10 cellular contexts compared by ENCODE assay signal in genomic region chr1:8398677-8399076, GRCh38.
DNase-seq lines count a peak whose midpoint lies in the region; ATAC-seq and TF ChIP-seq lines count a peak whose summit lies in the region.
"Had no signal": no experiment of that assay in that cellular context is flagged by ENCODE, and none has a peak within 500 bp of the region (broad histone marks: within the 10 kb centered on the region; RNA-seq: fewer than 3 reads in every experiment).

No MANE protein-coding gene starts in this region.

- H3K27ac Mint-ChIP-seq in activated naive CD4-positive, alpha-beta T cell treated with anti-CD3 and anti-CD28 coated beads, Interleukin-2, amount 10 ng/mL, durations not matched to agents 7 days and 5 days: peak overlapping the region; percentile 38

- no peak overlapping the region for H3K4me3 Mint-ChIP-seq in activated naive CD4-positive, alpha-beta T cell treated with anti-CD3 and anti-CD28 coated beads, Interleukin-2, amount 10 ng/mL, durations not matched to agents 7 days and 5 days

- no peak overlapping the region for H2AFZ ChIP-seq in OCI-LY1 (ENCODE audit: low read length)

- H3K4me3 ChIP-seq in OCI-LY1 (ENCODE audit: low read depth, low read length, poor library complexity, severe bottlenecking) (no peak overlapping the region), esophagus squamous epithelium (no peak overlapping the region), stomach (no peak overlapping the region)

- WGBS in esophagus squamous epithelium, 2 donors: 80 to 91% methylated on average over 5 of the region's 5 CpGs
- WGBS in stomach, 5 donors: 81 to 89% (median 87%) methylated on average over 5 of the region's 5 CpGs

- H4K20me1 ChIP-seq in OCI-LY1 (ENCODE audit: insufficient read depth, low read length): no peaks in the 10 kb centered on the region; the same call in 1 of the 2 replicates

- peaks cover 60% of the 10 kb centered on the region for H3K4me1 Mint-ChIP-seq in activated naive CD4-positive, alpha-beta T cell treated with anti-CD3 and anti-CD28 coated beads, Interleukin-2, amount 10 ng/mL, durations not matched to agents 7 days and 5 days

- peaks cover 88% of the 10 kb centered on the region for H3K36me3 ChIP-seq in OCI-LY1 (ENCODE audit: insufficient read depth, low read length)
- peaks cover 0 to 42% (median 0%) of the 10 kb centered on the region in 3 donors for H3K36me3 ChIP-seq in esophagus squamous epithelium
- peaks cover 6 to 34% (median 21%) of the 10 kb centered on the region in 4 donors for H3K36me3 ChIP-seq in stomach

- no peaks in the 10 kb centered on the region for H3K27me3 Mint-ChIP-seq in activated naive CD4-positive, alpha-beta T cell treated with anti-CD3 and anti-CD28 coated beads, Interleukin-2, amount 10 ng/mL, durations not matched to agents 7 days and 5 days
- H3K27me3 Mint-ChIP-seq: brain had no signal

- TF ChIP-seq CTCF in OCI-LY1 (IDR thresholded peaks at IDR 0.05; ENCODE audit: low read length) (peak; percentile 46), esophagus squamous epithelium (IDR thresholded peaks at IDR 0.05) (peak in 1 of 6 experiments; percentile 25), stomach (IDR thresholded peaks at IDR 0.05) (no peak)

- intact Hi-C loops in esophagus squamous epithelium (cut with DNase I) (no loop called here), stomach (cut with DNase I; ENCODE audit: low total_unique reads) (no loop called here)

- DNase-seq in activated naive CD4-positive, alpha-beta T cell treated with anti-CD3 and anti-CD28 coated beads, Interleukin-2, amount 10 ng/mL, durations not matched to agents 7 days and 5 days: peak; percentile 38
- no peak for DNase-seq in activated naive CD4-positive, alpha-beta T cell treated with anti-CD3 and anti-CD28 coated beads, Interleukin-2, amount 50 U/mL, for 16 hours
- DNase-seq in esophagus squamous epithelium (lab: John Stamatoyannopoulos, UW) (no peak), stomach (no peak), epidermal melanocyte (ENCODE audit: insufficient read length, low spot score) (no peak)
- DNase-seq: NCI-H1105 had no signal

- H3K79me2 ChIP-seq in OCI-LY1 (ENCODE audit: insufficient read depth, low read length): peaks cover 78% of the 10 kb centered on the region

- no peak for TF ChIP-seq POLR2A in esophagus squamous epithelium (IDR thresholded peaks at IDR 0.05)
- TF ChIP-seq POLR2A in stomach (IDR thresholded peaks at IDR 0.05): no peak

- no peak for ATAC-seq in HG03571 (IDR thresholded peaks at IDR 0.05; ENCODE audit: unreplicated experiment)
- ATAC-seq in HG03108 (IDR thresholded peaks at IDR 0.05; ENCODE audit: unreplicated experiment): no peak

- H3K9me3 ChIP-seq in OCI-LY1 (ENCODE audit: low read length) (no peaks in the 10 kb centered on the region), esophagus squamous epithelium (no peaks in the 10 kb centered on the region), stomach (no peaks in the 10 kb centered on the region)

- H3K9me2 ChIP-seq in OCI-LY1 (ENCODE audit: low read depth, low read length): no peaks in the 10 kb centered on the region

- CTCF ChIA-PET in activated naive CD4-positive, alpha-beta T cell treated with anti-CD3 and anti-CD28 coated beads, Interleukin-2, amount 10 ng/mL, durations not matched to agents 7 days and 5 days (lab: Charles Lee): interaction anchor here (0.6 to 2.1 kb wide), 3 partner anchors 9 to 12 kb away, joined by 3 to 7 read pairs (median 3); no protein-coding TSS in a partner anchor

- peaks cover 38% of the 10 kb centered on the region for H3K36me3 Mint-ChIP-seq in activated naive CD4-positive, alpha-beta T cell treated with anti-CD3 and anti-CD28 coated beads, Interleukin-2, amount 10 ng/mL, durations not matched to agents 7 days and 5 days

- no peak overlapping the region for H3K9ac ChIP-seq in OCI-LY1 (ENCODE audit: low read length)

- H3K27me3 ChIP-seq in OCI-LY1 (ENCODE audit: insufficient read depth, low read length) (no peaks in the 10 kb centered on the region), esophagus squamous epithelium (no peaks in the 10 kb centered on the region), stomach (no peaks in the 10 kb centered on the region)

- H3K27ac ChIP-seq in OCI-LY1 (ENCODE audit: low read depth, low read length, poor library complexity, severe bottlenecking): peak overlapping the region; percentile 75
- H3K27ac ChIP-seq in esophagus squamous epithelium: peak overlapping the region; percentile 9 to 84 (median 80)
- H3K27ac ChIP-seq in stomach: peak overlapping the region in 3 of 5 donors; percentile 73 to 84 (median 82)

- no peak for TF ChIP-seq EP300 in stomach (IDR thresholded peaks at IDR 0.05)

- H3K4me1 ChIP-seq in OCI-LY1 (ENCODE audit: insufficient read depth, low read length, severe bottlenecking): peaks cover 53% of the 10 kb centered on the region
- H3K4me1 ChIP-seq in esophagus squamous epithelium: peaks cover 23 to 47% (median 26%) of the 10 kb centered on the region in 3 donors
- H3K4me1 ChIP-seq in stomach: peaks cover 38 to 58% (median 50%) of the 10 kb centered on the region in 4 donors

- peak overlapping the region; percentile 2; the same call in 1 of the 2 replicates for H3K4me2 ChIP-seq in OCI-LY1 (ENCODE audit: low read length)

- H3K9me3 Mint-ChIP-seq in activated naive CD4-positive, alpha-beta T cell treated with anti-CD3 and anti-CD28 coated beads, Interleukin-2, amount 10 ng/mL, durations not matched to agents 7 days and 5 days: no peaks in the 10 kb centered on the region

- no peaks in the 10 kb centered on the region; the same call in 1 of the 2 replicates for H3F3A ChIP-seq in OCI-LY1 (ENCODE audit: insufficient read depth, low read length)
